9 cellular contexts compared by ENCODE assay signal in genomic region chr9:33329117-33329563, GRCh38. TPM values are rescaled to one million over a fixed set of nuclear protein-coding genes. Genes with fewer than 3 reads are reported as not detected.
A peak's percentile ranks its signal among the peaks of the same experiment; 100 is the strongest.
DNase-seq lines count a peak whose midpoint lies in the region; ATAC-seq and TF ChIP-seq lines count a peak whose summit lies in the region.
"Had no signal": no experiment of that assay in that cellular context is flagged by ENCODE, and none has a peak within 500 bp of the region (broad histone marks: within the 10 kb centered on the region; RNA-seq: fewer than 3 reads in every experiment).

No MANE protein-coding gene starts in this region.

- CTCF ChIA-PET in RWPE1 (lab: Yijun Ruan, JAX): interaction anchor here (0.6 kb wide), 1 partner anchor 124 kb away, joined by 5 read pairs; no protein-coding TSS in a partner anchor

- no peaks in the 10 kb centered on the region for H3K36me3 ChIP-seq in prostate gland

- intact Hi-C loops in prostate gland (cut with DNase I): loop anchor here (5.0 kb wide), 1 partner anchor 37 kb away; the partner anchor contains the start of gene NFX1

- no peak overlapping the region for H3K4me3 ChIP-seq in prostate gland

- no peak for TF ChIP-seq POLR2A in prostate gland (IDR thresholded peaks at IDR 0.05)

- TF ChIP-seq CTCF in RWPE1 (conservative IDR thresholded peaks at IDR 0.05; ENCODE audit: low read depth) (no peak), prostate gland (IDR thresholded peaks at IDR 0.05) (no peak)

- POLR2A ChIA-PET in RWPE1 (lab: Yijun Ruan, JAX; ENCODE audit: low non-redundant PET): interaction anchor here (0.7 kb wide), 1 partner anchor 22 kb away, joined by 3 read pairs; no protein-coding TSS in a partner anchor

- peaks cover 12% of the 10 kb centered on the region for H3K4me1 ChIP-seq in prostate gland (replicated peaks)

- H3K9me3 ChIP-seq in prostate gland: no peaks in the 10 kb centered on the region

- peak; percentile 97 for DNase-seq in Daoy (ENCODE audit: low read depth)
- DNase-seq in RWPE1 (ENCODE audit: low spot score): peak; percentile 91
- DNase-seq in fibroblast of peridontal ligament (ENCODE audit: extremely low read depth): peak; percentile 77
- DNase-seq in prostate gland (ENCODE audit: low spot score): peak; percentile 96
- DNase-seq in NCI-H345 treated with DMSO at 0.1 percent for 48 hours (lab: John Stamatoyannopoulos, UW; ENCODE audit: unreplicated experiment): no peak
- DNase-seq: mesendoderm had no signal

- H3K27ac ChIP-seq in RWPE1 (peak overlapping the region; percentile 87), prostate gland (peak overlapping the region; percentile 77 to 83)

- H3K27me3 ChIP-seq in prostate gland (replicated peaks; ENCODE audit: insufficient read depth): no peaks in the 10 kb centered on the region

- no peak for ATAC-seq in HG03159 (IDR thresholded peaks at IDR 0.05; ENCODE audit: unreplicated experiment)
- ATAC-seq in HG03175 (IDR thresholded peaks at IDR 0.05; ENCODE audit: unreplicated experiment): no peak
- no peak for ATAC-seq in HG03520 (IDR thresholded peaks at IDR 0.05; ENCODE audit: unreplicated experiment)

- WGBS in prostate gland: 24% methylated on average over 4 of the region's 4 CpGs

RNA-seq across cellular contexts. Expression of gene NFX1, which starts 38.8 kb away (rescaled TPM):
- 20.3 and 29.1 TPM in 2 replicates for total RNA-seq in Daoy (2014; rRNA removed; shearing (Covaris generic))
- total RNA-seq in prostate gland: 10 to 100 TPM; 30.8 to 39.5 TPM
